8 cellular contexts compared by ENCODE assay signal in genomic region chr14:92039720-92040430, GRCh38. TPM values are rescaled to one million over a fixed set of nuclear protein-coding genes. Genes with fewer than 3 reads are reported as not detected.
DNase-seq lines count a peak whose midpoint lies in the region; ATAC-seq, FAIRE-seq and TF ChIP-seq lines count a peak whose summit lies in the region.

Gene TRIP11 (minus strand): TSS chr14:92040059. CDS start chr14:92039685, 374 bp downstream.

- DNase-seq in GM12891 (ENCODE audit: insufficient read length, low spot score), result peak; percentile 81
- DNase-seq in NCI-H1436 (lab: John Stamatoyannopoulos, UW), result peak; percentile 85
- peak; percentile 78 to 96 (median 87) for DNase-seq in T-helper 1 cell
- peak; percentile 93 to 97 (median 95) for DNase-seq in adrenal gland
- DNase-seq in heart right ventricle, result peak; percentile 94 to 95
- DNase-seq in posterior vena cava (ENCODE audit: low spot score), result peak; percentile 99
- peak; percentile 97 for DNase-seq in upper lobe of right lung

- H3K27me3 ChIP-seq in adrenal gland (no peaks in the 10 kb centered on the region), heart right ventricle (no peaks in the 10 kb centered on the region), upper lobe of right lung (no peaks in the 10 kb centered on the region)

- peak; percentile 97 for FAIRE-seq in GM12891 (lab: Jason Lieb, UNC)

- H3K4me3 ChIP-seq in adrenal gland (peak within 1 kb of the TSS; percentile 36 to 66 (median 62)), heart right ventricle (peak within 1 kb of the TSS; percentile 63 to 97 (median 80)), upper lobe of right lung (peak within 1 kb of the TSS; percentile 77)

- H3K36me3 ChIP-seq in adrenal gland (replicated peaks in 1 of 2) (no peaks in the 10 kb centered on the region), heart right ventricle (peaks cover 0 to 29% (median 0%) of the 10 kb centered on the region in 9 donors), upper lobe of right lung (no peaks in the 10 kb centered on the region)

- H3K27ac ChIP-seq in adrenal gland (peak within 1 kb of the TSS; percentile 71 to 99 (median 96)), heart right ventricle (peak within 1 kb of the TSS; percentile 88 to 100 (median 96)), upper lobe of right lung (peak within 1 kb of the TSS; percentile 95)

- H3K9me3 ChIP-seq in adrenal gland (replicated peaks in 1 of 3), result no peaks in the 10 kb centered on the region
- no peaks in the 10 kb centered on the region for H3K9me3 ChIP-seq in heart right ventricle
- no peaks in the 10 kb centered on the region for H3K9me3 ChIP-seq in upper lobe of right lung

- TF ChIP-seq CTCF in adrenal gland (IDR thresholded peaks at IDR 0.05), result peak in 2 of 6 experiments; percentile 4 to 25
- TF ChIP-seq CTCF in heart right ventricle (IDR thresholded peaks at IDR 0.05), result no peak
- TF ChIP-seq CTCF in upper lobe of right lung (IDR thresholded peaks at IDR 0.05), result no peak

- peak; percentile 97 for TF ChIP-seq POLR2A in GM12891 (IDR thresholded peaks at IDR 0.05; ENCODE audit: low read depth, low read length)
- TF ChIP-seq POLR2A in adrenal gland (IDR thresholded peaks at IDR 0.05), result peak; percentile 80 to 95

- WGBS in adrenal gland, 4 donors, result 0 to 1% (median 0%) methylated on average over 14 to 57 of the region's 57 CpGs
- WGBS in heart right ventricle, 2 donors, result 0% methylated on average over 57 of the region's 57 CpGs

- H3K4me1 ChIP-seq in adrenal gland (replicated peaks in 1 of 2) (peaks cover 14 to 43% of the 10 kb centered on the region in 2 donors), heart right ventricle (peaks cover 7 to 52% (median 43%) of the 10 kb centered on the region in 9 donors), upper lobe of right lung (peaks cover 30% of the 10 kb centered on the region)

- intact Hi-C loops in adrenal gland (cut with DNase I), result no loop called here
- intact Hi-C loops in heart right ventricle (cut with DNase I), result loop anchor here in 3 of 10 donors (5.0 to 10.0 kb wide), 3 partner anchors 55 to 67 kb away; partner anchors contain the start of gene ATXN3 (in 2 of the 3)
- intact Hi-C loops in posterior vena cava (cut with DNase I), result no loop called here
- intact Hi-C loops in upper lobe of right lung (cut with DNase I), result no loop called here

- ATAC-seq in HG02798 (IDR thresholded peaks at IDR 0.05; ENCODE audit: poor library complexity, unreplicated experiment) (peak; percentile 98), heart right ventricle (peak; percentile 98 to 99 (median 99)), upper lobe of right lung (peak; percentile 99)

TF ChIP-seq in GM12891, 5 proteins besides CTCF, POLR2A, EP300 and RAD21:
- TF ChIP-seq POU2F2 (IDR thresholded peaks at IDR 0.05; ENCODE audit: low read depth, low read length), result peak; percentile 54; the same call in 1 of the 2 replicates
- TF ChIP-seq TAF1 (IDR thresholded peaks at IDR 0.05; ENCODE audit: low read depth, low read length), result peak; percentile 95
- peak; percentile 98 for TF ChIP-seq POLR2AphosphoS5 (IDR thresholded peaks at IDR 0.05; ENCODE audit: low read depth, low read length)
- no peak for TF ChIP-seq PAX5 (IDR thresholded peaks at IDR 0.05; ENCODE audit: insufficient read depth, low read length, severe bottlenecking)
- TF ChIP-seq SPI1 (IDR thresholded peaks at IDR 0.05; ENCODE audit: low read depth, low read length), result no peak; the same call in 1 of the 2 replicates

RNA-seq across cellular contexts. Expression of gene TRIP11, which starts in this region (rescaled TPM):
- 8.8 TPM for polyA plus RNA-seq in GM12891 (2012; ENCODE audit: low read depth, missing spikeins)
- total RNA-seq in adrenal gland (10 to 100 TPM; 21.2 to 67.4 (median 42.8) TPM), heart right ventricle (10 to 100 TPM; 46.5 to 73.3 (median 59.7) TPM), posterior vena cava (10 to 100 TPM; 51.2 to 53.2 TPM), upper lobe of right lung (68.9 TPM)
- polyA plus RNA-seq in adrenal gland (10 to 100 TPM in 1 of 3 donors, 1 to 10 TPM in 2; 3.6 to 38.1 (median 4.9) TPM), heart right ventricle (1 to 10 TPM; 4.0 to 8.1 TPM)

Comparison
In these comparisons a context has a peak if more than half of its experiments do, and no peak if none do; other contexts are left out.
1. Peak in every context shown above with its lines: DNase-seq, ATAC-seq, H3K4me3 ChIP-seq and H3K27ac ChIP-seq.